Comparison of ENCODE assay signal across 4 cellular contexts in genomic region chr19:56191711-56192110, GRCh38.
"Had no signal": no experiment of that assay in that cellular context is flagged by ENCODE, and none has a peak within 500 bp of the region (broad histone marks: within the 10 kb centered on the region; RNA-seq: fewer than 3 reads in every experiment).

No MANE protein-coding gene starts in this region.

- H3K9me3 Mint-ChIP-seq: IgD-negative memory B cell had no signal

- H3K36me3 Mint-ChIP-seq: IgD-negative memory B cell had no signal

- DNase-seq: IMR-90, KBM-7, KG1 had no signal

- H3K4me3 Mint-ChIP-seq: IgD-negative memory B cell had no signal

- H3K27ac Mint-ChIP-seq: IgD-negative memory B cell had no signal
